Comparison of ENCODE assay signal across 17 cellular contexts in genomic region chr17:9916108-9916507, GRCh38. TPM values are rescaled to one million over a fixed set of nuclear protein-coding genes. Genes with fewer than 3 reads are reported as not detected.
DNase-seq lines count a peak whose midpoint lies in the region; ATAC-seq and TF ChIP-seq lines count a peak whose summit lies in the region.
"Had no signal": no experiment of that assay in that cellular context is flagged by ENCODE, and none has a peak within 500 bp of the region (broad histone marks: within the 10 kb centered on the region; RNA-seq: fewer than 3 reads in every experiment).

No MANE protein-coding gene starts in this region.

- H3K9me3 ChIP-seq in left ventricle myocardium inferior (replicated peaks) = no peaks in the 10 kb centered on the region
- H3K9me3 ChIP-seq in WERI-Rb-1 (ENCODE audit: severe bottlenecking) = no peaks in the 10 kb centered on the region
- H3K9me3 ChIP-seq: BE2C, BLaER1, Caco-2 had no signal

- H3K27me3 ChIP-seq in left ventricle myocardium inferior (ENCODE audit: low read depth) (no peaks in the 10 kb centered on the region), WERI-Rb-1 (ENCODE audit: insufficient read depth, low read depth, severe bottlenecking) (no peaks in the 10 kb centered on the region)
- H3K27me3 ChIP-seq: BE2C, BLaER1 had no signal

- TF ChIP-seq CTCF in left ventricle myocardium inferior (IDR thresholded peaks at IDR 0.05; ENCODE audit: borderline replicate concordance) (no peak), WERI-Rb-1 (IDR thresholded peaks at IDR 0.05; ENCODE audit: low read depth, low read length) (no peak)

- H3K27ac ChIP-seq in left ventricle myocardium inferior (replicated peaks) = no peak overlapping the region
- peak overlapping the region; percentile 100 for H3K27ac ChIP-seq in WERI-Rb-1
- H3K27ac ChIP-seq: BLaER1 had no signal

- ATAC-seq in Right ventricle myocardium inferior (no peak), GM19397 (IDR thresholded peaks at IDR 0.05; ENCODE audit: unreplicated experiment) (no peak), GM19463 (IDR thresholded peaks at IDR 0.05; ENCODE audit: unreplicated experiment) (no peak)
- ATAC-seq: CD8-positive, alpha-beta T cell had no signal

- H3K36me3 ChIP-seq in left ventricle myocardium inferior = peaks cover 60% of the 10 kb centered on the region
- H3K36me3 ChIP-seq in WERI-Rb-1 = no peaks in the 10 kb centered on the region
- H3K36me3 ChIP-seq: BE2C had no signal

- intact Hi-C loops in left ventricle myocardium inferior (cut with micrococcal nuclease) = no loop called here
- intact Hi-C loops in Right ventricle myocardium inferior (cut with DNase I) = no loop called here

- DNase-seq in left ventricle myocardium inferior (peak; percentile 9), Right ventricle myocardium inferior (ENCODE audit: missing footprints) (no peak), WERI-Rb-1 (no peak)
- DNase-seq: 8988T; ACHN; BE2C; C1 segment of cervical spinal cord; Caco-2; Calu3; CD4-positive, alpha-beta T cell; CD8-positive, alpha-beta T cell; DMS79 treated with DMSO at 0.1 percent for 48 hours; GF-D8 had no signal

- H3K4me1 ChIP-seq in left ventricle myocardium inferior = no peaks in the 10 kb centered on the region
- H3K4me1 ChIP-seq: BE2C, Caco-2 had no signal

- H3K4me3 ChIP-seq in left ventricle myocardium inferior (no peak overlapping the region), WERI-Rb-1 (ENCODE audit: low read depth, low read length) (no peak overlapping the region)
- H3K4me3 ChIP-seq: BLaER1 had no signal

RNA-seq across cellular contexts. Expression of gene RCVRN, which starts 11.0 kb away (rescaled TPM):
- 0.47 TPM for total RNA-seq in left ventricle myocardium inferior
- not detected for total RNA-seq in Right ventricle myocardium inferior
- total RNA-seq: A673; Caco-2; Calu3; CD4-positive, alpha-beta T cell had no signal
